ENCODE assay signal across 8 cellular contexts in the genomic region with DNA sequence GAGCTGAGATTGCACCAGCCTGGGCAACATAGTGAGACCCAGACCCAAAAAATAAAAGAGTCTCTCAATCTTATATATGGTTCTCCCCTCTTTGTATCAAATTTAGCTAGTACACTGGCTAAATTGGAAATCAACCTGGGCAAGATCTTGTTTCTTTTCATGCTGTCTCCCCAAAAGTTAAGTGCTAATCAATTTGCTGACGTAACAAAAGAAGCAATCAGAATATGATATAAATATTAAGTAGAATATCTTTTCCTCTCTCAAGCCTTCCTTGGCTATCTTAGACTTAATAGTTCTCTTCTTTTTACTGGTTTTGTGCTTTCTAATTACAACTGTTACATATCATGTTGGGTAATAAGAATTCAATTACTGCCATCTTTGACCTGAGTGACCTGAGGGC.
"Had no signal": no experiment of that assay in that cellular context is flagged by ENCODE, and none has a peak within 500 bp of the region (broad histone marks: within the 10 kb centered on the region; RNA-seq: fewer than 3 reads in every experiment).

No MANE protein-coding gene starts in this region.

- H3K4me3 ChIP-seq: GM12878 had no signal

- FAIRE-seq: G401.6, GM12878, GM12891, GM12892, GM18507, GM19239 had no signal

- ATAC-seq: GM12878 had no signal

- DNase-seq: GDM1, GF-D8 had no signal
